8 cellular contexts compared by ENCODE assay signal in the genomic region with DNA sequence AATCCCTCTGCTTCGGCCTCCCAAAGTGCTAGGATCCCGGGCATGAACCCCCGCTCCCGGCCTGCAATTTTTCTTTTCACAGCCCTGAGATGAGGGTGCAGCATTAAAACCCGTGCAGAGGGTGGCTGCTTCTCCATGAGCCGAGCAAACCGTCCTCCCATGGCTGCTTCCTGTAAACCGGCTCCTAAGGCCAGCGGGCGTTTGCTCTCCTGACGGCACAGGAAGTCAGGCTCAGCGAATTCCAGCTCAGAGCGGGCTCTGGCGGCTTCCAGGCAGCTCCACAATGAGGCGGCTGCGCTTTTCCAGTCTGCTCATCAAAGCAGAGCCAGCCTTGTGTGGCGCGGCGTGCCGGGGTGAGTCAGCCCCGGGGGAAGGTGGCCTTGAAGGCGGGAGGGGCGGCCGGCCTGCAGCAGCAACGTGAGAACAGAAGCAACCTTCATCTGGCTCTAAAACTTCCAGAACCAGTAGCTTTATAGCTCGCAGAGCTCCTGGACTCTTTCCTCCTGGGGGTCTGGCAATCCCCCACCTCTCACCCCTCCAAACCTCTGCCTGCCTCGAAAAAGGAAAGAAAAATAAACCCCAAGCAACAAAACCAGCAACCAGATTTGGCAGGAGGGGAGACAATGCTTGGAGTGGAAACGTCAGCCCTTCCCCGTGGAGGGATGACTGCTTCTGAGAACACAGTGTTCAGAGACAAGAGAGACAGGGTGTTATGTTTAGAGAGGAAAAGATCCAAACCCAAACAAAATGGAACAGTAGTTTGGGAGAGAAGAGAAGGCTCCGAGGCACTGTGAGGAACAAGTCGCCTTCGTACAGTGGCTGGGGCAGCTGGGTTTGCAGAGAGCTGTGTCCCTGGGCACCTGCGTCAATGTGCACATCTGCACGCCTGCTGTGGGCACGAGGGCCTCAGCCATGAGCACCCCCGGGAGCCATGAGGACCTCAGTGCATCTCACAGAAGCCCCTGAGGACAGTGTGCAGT.
DNase-seq lines count a peak whose midpoint lies in the region; ATAC-seq and TF ChIP-seq lines count a peak whose summit lies in the region.

No MANE protein-coding gene starts in this region.

- DNase-seq in AG20443 (ENCODE audit: low spot score) (peak; percentile 94), HEK293T (ENCODE audit: extremely low spot score) (peak; percentile 76), NOMO-1 (lab: John Stamatoyannopoulos, UW; ENCODE audit: unreplicated experiment in 2 of 2) (peak; percentile 73 to 82), activated T-cell treated with anti-CD3 and anti-CD28 coated beads for 1 hour (ENCODE audit: low read depth) (peak; percentile 58), endothelial cell (ENCODE audit: low spot score) (peak; percentile 84), mesothelial cell of epicardium (ENCODE audit: low spot score in 2 of 2, unreplicated experiment in 2 of 2) (peak; percentile 84 to 89)
- DNase-seq in stimulated activated CD8-positive, alpha-beta memory T cell treated with anti-CD3 and anti-CD28 coated beads, Interleukin-15, amount 100 ng/mL, for 1 hour (ENCODE audit: low read depth) = peak; percentile 27

- H3K36me3 Mint-ChIP-seq in endothelial cell (ENCODE audit: low read depth, unreplicated experiment) (no peaks in the 10 kb centered on the region), mesothelial cell of epicardium (no peaks in the 10 kb centered on the region)

- ATAC-seq in GM18867 (IDR thresholded peaks at IDR 0.05; ENCODE audit: unreplicated experiment) = no peak

- H3K27me3 Mint-ChIP-seq in endothelial cell (ENCODE audit: unreplicated experiment) = peaks cover 8% of the 10 kb centered on the region
- H3K27me3 Mint-ChIP-seq in mesothelial cell of epicardium (ENCODE audit: low read depth) = no peaks in the 10 kb centered on the region

- TF ChIP-seq CTCF in endothelial cell (IDR thresholded peaks at IDR 0.05; ENCODE audit: unreplicated experiment) (no peak), mesothelial cell of epicardium (IDR thresholded peaks at IDR 0.05; ENCODE audit: unreplicated experiment) (no peak)

- POLR2A ChIA-PET in HEK293T (lab: Yijun Ruan, JAX) = interaction anchor here (1.0 to 5.5 kb wide), 5 partner anchors 10 to 67 kb away, joined by 3 to 122 read pairs (median 6); partner anchors contain the start of gene GADD45B

- peak overlapping the region; percentile 7 for H3K4me3 Mint-ChIP-seq in endothelial cell (ENCODE audit: unreplicated experiment)
- H3K4me3 Mint-ChIP-seq in mesothelial cell of epicardium = peak overlapping the region; percentile 40

- peaks cover 15% of the 10 kb centered on the region for H3K4me1 Mint-ChIP-seq in endothelial cell (ENCODE audit: unreplicated experiment)
- H3K4me1 Mint-ChIP-seq in mesothelial cell of epicardium = peaks cover 51% of the 10 kb centered on the region

- H3K9me3 Mint-ChIP-seq in endothelial cell (ENCODE audit: unreplicated experiment) (no peaks in the 10 kb centered on the region), mesothelial cell of epicardium (no peaks in the 10 kb centered on the region)

- CTCF ChIA-PET in HEK293T (lab: Yijun Ruan, JAX) = interaction anchor here (0.6 to 1.2 kb wide), 3 partner anchors 35 to 470 kb away, joined by 3 to 5 read pairs (median 5); no protein-coding TSS in a partner anchor

- H3K27ac Mint-ChIP-seq in endothelial cell (ENCODE audit: unreplicated experiment) = peak overlapping the region; percentile 85
- H3K27ac Mint-ChIP-seq in mesothelial cell of epicardium = peak overlapping the region; percentile 99

TF ChIP-seq in HEK293T, 16 proteins besides CTCF, POLR2A, EP300 and RAD21:
- TF ChIP-seq FOXK2 (IDR thresholded peaks at IDR 0.05) (no peak), ELF4 (IDR thresholded peaks at IDR 0.05) (no peak), FOXM1 (IDR thresholded peaks at IDR 0.05; ENCODE audit: borderline replicate concordance) (no peak), ARNT (IDR thresholded peaks at IDR 0.05) (no peak), SUZ12 (IDR thresholded peaks at IDR 0.05) (no peak), FOXA1 (IDR thresholded peaks at IDR 0.05) (no peak), SP1 (IDR thresholded peaks at IDR 0.05) (no peak)

Comparison
In these comparisons a context has a peak if more than half of its experiments do, and no peak if none do; other contexts are left out.
1. DNase-seq: peak in every context shown above with its lines; median percentile 94 in AG20443; 86 in mesothelial cell of epicardium; 84 in endothelial cell; 78 in NOMO-1; 76 in HEK293T; 58 in activated T-cell treated with anti-CD3 and anti-CD28 coated beads for 1 hour; 27 in stimulated activated CD8-positive, alpha-beta memory T cell treated with anti-CD3 and anti-CD28 coated beads, Interleukin-15, amount 100 ng/mL, for 1 hour.